ENCODE assay signal across 1 cellular context in genomic region chr20:10362674-10363073, GRCh38.
TF ChIP-seq lines count a peak whose summit lies in the region.

No MANE protein-coding gene starts in this region.

TF ChIP-seq in GM12878, 131 proteins besides CTCF, POLR2A, EP300 and RAD21 (continued from another document):
- TF ChIP-seq REST (IDR thresholded peaks at IDR 0.05; ENCODE audit: low read depth, low read length) (no peak), SMAD1 (IDR thresholded peaks at IDR 0.05; ENCODE audit: low read depth, partially characterized antibody) (no peak), HDGF (IDR thresholded peaks at IDR 0.05) (no peak), CBX5 (IDR thresholded peaks at IDR 0.05; ENCODE audit: low read depth) (no peak), DPF2 (IDR thresholded peaks at IDR 0.05) (0 out of 2 replicates have a peak, but pooled peaks have one; percentile 16)
- TF ChIP-seq, protein P1, sequence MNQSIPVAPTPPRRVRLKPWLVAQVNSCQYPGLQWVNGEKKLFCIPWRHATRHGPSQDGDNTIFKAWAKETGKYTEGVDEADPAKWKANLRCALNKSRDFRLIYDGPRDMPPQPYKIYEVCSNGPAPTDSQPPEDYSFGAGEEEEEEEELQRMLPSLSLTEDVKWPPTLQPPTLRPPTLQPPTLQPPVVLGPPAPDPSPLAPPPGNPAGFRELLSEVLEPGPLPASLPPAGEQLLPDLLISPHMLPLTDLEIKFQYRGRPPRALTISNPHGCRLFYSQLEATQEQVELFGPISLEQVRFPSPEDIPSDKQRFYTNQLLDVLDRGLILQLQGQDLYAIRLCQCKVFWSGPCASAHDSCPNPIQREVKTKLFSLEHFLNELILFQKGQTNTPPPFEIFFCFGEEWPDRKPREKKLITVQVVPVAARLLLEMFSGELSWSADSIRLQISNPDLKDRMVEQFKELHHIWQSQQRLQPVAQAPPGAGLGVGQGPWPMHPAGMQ (IDR thresholded peaks at IDR 0.05; ENCODE audit: borderline replicate concordance): no peak
